ENCODE assay signal across 9 cellular contexts in the genomic region with DNA sequence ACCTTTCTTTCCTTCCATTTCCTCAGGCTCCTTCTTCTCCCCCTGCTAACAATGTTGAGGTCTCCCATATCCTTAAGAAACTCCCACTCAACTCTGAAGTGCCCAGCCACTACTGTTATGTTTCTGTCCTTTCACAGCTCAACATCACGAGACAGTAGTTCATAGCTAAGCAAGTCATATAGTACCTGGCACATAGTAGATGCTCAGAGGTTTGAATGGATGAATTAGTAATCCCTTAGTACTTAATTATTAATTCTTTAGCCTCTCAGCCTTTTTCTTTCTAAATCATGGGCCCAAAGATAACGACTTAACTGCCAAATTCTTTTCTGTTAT. TPM values are rescaled to one million over a fixed set of nuclear protein-coding genes. Genes with fewer than 3 reads are reported as not detected.
DNase-seq lines count a peak whose midpoint lies in the region; ATAC-seq and TF ChIP-seq lines count a peak whose summit lies in the region.
"Had no signal": no experiment of that assay in that cellular context is flagged by ENCODE, and none has a peak within 500 bp of the region (broad histone marks: within the 10 kb centered on the region; RNA-seq: fewer than 3 reads in every experiment).

No MANE protein-coding gene starts in this region.

- TF ChIP-seq CTCF in HFFc6 (IDR thresholded peaks at IDR 0.05) (no peak), IMR-90 (conservative IDR thresholded peaks at IDR 0.05; ENCODE audit: low read depth, low read length) (no peak)

- peak overlapping the region; percentile 85 for H2BK120ac ChIP-seq in IMR-90 (ENCODE audit: low read depth, low read length)

- H4K20me1 ChIP-seq in IMR-90 (ENCODE audit: insufficient read depth, low read length), result peaks cover 14% of the 10 kb centered on the region; the same call in 1 of the 2 replicates

- H2BK20ac ChIP-seq in IMR-90 (ENCODE audit: low read depth, low read length), result 0 out of 2 replicates have a peak overlapping the region, but pooled peaks have one; percentile 57

- H3K4me3 ChIP-seq in IMR-90 (ENCODE audit: insufficient read depth, low read depth, low read length), result no peak overlapping the region

- POLR2A ChIA-PET in IMR-90 (lab: Charles Lee; ENCODE audit: unreplicated experiment), result no interaction called here

- CTCF ChIA-PET in IMR-90 (lab: Yijun Ruan, JAX), result interaction anchor here (0.9 to 1.6 kb wide), 2 partner anchors 9 to 10 kb away, joined by 3 to 7 read pairs; no protein-coding TSS in a partner anchor

- H3K36me3 ChIP-seq in IMR-90 (ENCODE audit: control insufficient read depth, insufficient read depth, low read length), result peaks cover 18% of the 10 kb centered on the region

- H3K4me3 Mint-ChIP-seq in HFFc6, result peak overlapping the region; percentile 58
- peak overlapping the region; percentile 56 for H3K4me3 Mint-ChIP-seq in natural killer cell treated with Interleukin-12 subunit alpha and Interleukin-12 subunit beta and Interleukin-15 and Interleukin-18, amount 100 ng/mL, for 72 hours
- H3K4me3 Mint-ChIP-seq: neural crest cell had no signal

- no peaks in the 10 kb centered on the region for H3K9me3 ChIP-seq in IMR-90 (ENCODE audit: control insufficient read depth, insufficient read depth, low read length)

- dilution Hi-C loops in IMR-90 (cut with HindIII; ENCODE audit: low sequenced_read_pairs, unreplicated experiment), result no loop called here

- peak overlapping the region; percentile 80; the same call in 1 of the 2 replicates for H3K4ac ChIP-seq in IMR-90 (ENCODE audit: low read depth, low read length)

- peak overlapping the region; percentile 78 for H2AK5ac ChIP-seq in IMR-90 (ENCODE audit: low read depth, low read length)

- no peaks in the 10 kb centered on the region for H3K9me3 Mint-ChIP-seq in HFFc6
- no peaks in the 10 kb centered on the region for H3K9me3 Mint-ChIP-seq in natural killer cell treated with Interleukin-12 subunit alpha and Interleukin-12 subunit beta and Interleukin-15 and Interleukin-18, amount 100 ng/mL, for 72 hours
- H3K9me3 Mint-ChIP-seq: neural crest cell had no signal

- TF ChIP-seq POLR2A in IMR-90 (IDR thresholded peaks at IDR 0.05; ENCODE audit: low read depth, low read length), result no peak

- TF ChIP-seq RAD21 in IMR-90 (IDR thresholded peaks at IDR 0.05; ENCODE audit: low read length), result no peak

- H2BK15ac ChIP-seq in IMR-90 (ENCODE audit: low read depth, low read length), result peak overlapping the region; percentile 81; the same call in 1 of the 3 replicates

- peak overlapping the region; percentile 64 for H3K23ac ChIP-seq in IMR-90 (ENCODE audit: low read depth, low read length)

- peaks cover 30 to 39% of the 10 kb centered on the region in 2 experiments for H3K79me1 ChIP-seq in IMR-90 (ENCODE audit: low read depth in 1 of 2, low read length in 2 of 2)

- DNase-seq in HFFc6 (no peak), IMR-90 (no peak), NOMO-1 treated with dmso at 0.1 percent for 144 hours (lab: John Stamatoyannopoulos, UW; ENCODE audit: unreplicated experiment) (no peak), COR-L47 (lab: John Stamatoyannopoulos, UW) (no peak), DMS53 treated with DMSO at 0.1 percent for 48 hours (lab: John Stamatoyannopoulos, UW; ENCODE audit: unreplicated experiment) (no peak)
- DNase-seq in natural killer cell treated with Interleukin-12 subunit alpha and Interleukin-12 subunit beta and Interleukin-15 and Interleukin-18, amount 100 ng/mL, for 72 hours (ENCODE audit: low spot score), result no peak

- no TSS peak for BruUV-seq in IMR-90 (replicated peaks; lab: Mats Ljungman, UMichigan)

- H3K14ac ChIP-seq in IMR-90 (replicated peaks; ENCODE audit: low read depth, low read length), result peak overlapping the region; percentile 79; the same call in 1 of the 2 replicates

- H3K4me2 ChIP-seq in IMR-90 (ENCODE audit: low read depth, low read length), result peak overlapping the region; percentile 40; the same call in 1 of the 2 replicates
- H3K4me2 ChIP-seq: KMS-11 had no signal

- peaks cover 33% of the 10 kb centered on the region for H3K36me3 Mint-ChIP-seq in HFFc6 (ENCODE audit: low read depth)
- peaks cover 20% of the 10 kb centered on the region for H3K36me3 Mint-ChIP-seq in natural killer cell treated with Interleukin-12 subunit alpha and Interleukin-12 subunit beta and Interleukin-15 and Interleukin-18, amount 100 ng/mL, for 72 hours

- H3K27me3 Mint-ChIP-seq in HFFc6 (ENCODE audit: insufficient read depth), result peaks cover 2% of the 10 kb centered on the region; the same call in 1 of the 2 replicates
- H3K27me3 Mint-ChIP-seq in natural killer cell treated with Interleukin-12 subunit alpha and Interleukin-12 subunit beta and Interleukin-15 and Interleukin-18, amount 100 ng/mL, for 72 hours, result no peaks in the 10 kb centered on the region

- H3K9me1 ChIP-seq in IMR-90 (ENCODE audit: insufficient read depth, low read length), result peaks cover 9% of the 10 kb centered on the region

- ATAC-seq in GM19043 (IDR thresholded peaks at IDR 0.05; ENCODE audit: low read depth, unreplicated experiment) (peak; percentile 65), IMR-90 (ENCODE audit: low read depth) (peak; percentile 5; the same call in 1 of the 2 replicates)
- peak; percentile 86 to 89 for ATAC-seq in natural killer cell treated with Interleukin-12 subunit alpha and Interleukin-12 subunit beta and Interleukin-15 and Interleukin-18, amount 100 ng/mL, for 72 hours

- no peak overlapping the region for H3K9ac ChIP-seq in IMR-90 (ENCODE audit: low read depth, low read length)
- H3K9ac ChIP-seq: KMS-11 had no signal

- H4K5ac ChIP-seq in IMR-90 (ENCODE audit: low read depth, low read length), result no peak overlapping the region

- H2BK5ac ChIP-seq in IMR-90 (ENCODE audit: low read depth, low read length, poor library complexity, severe bottlenecking), result peak overlapping the region; percentile 95

- H3K4me1 Mint-ChIP-seq in HFFc6 (ENCODE audit: low read depth), result peaks cover 51% of the 10 kb centered on the region
- H3K4me1 Mint-ChIP-seq in natural killer cell treated with Interleukin-12 subunit alpha and Interleukin-12 subunit beta and Interleukin-15 and Interleukin-18, amount 100 ng/mL, for 72 hours (ENCODE audit: low read depth in 2 of 2), result peaks cover 42 to 56% of the 10 kb centered on the region in 2 donors

- H3K27ac ChIP-seq in IMR-90 (ENCODE audit: insufficient read depth, low read length), result peak overlapping the region; percentile 8; the same call in 1 of the 2 replicates
- H3K27ac ChIP-seq: KMS-11 had no signal

- WGBS in IMR-90 (ENCODE audit: extremely low coverage in 2 of 2, insufficient read length in 1 of 2), 2 experiments, result no CpG with 5 or more reads among the region's 2 CpGs

- H3K27me3 ChIP-seq in IMR-90 (ENCODE audit: control insufficient read depth, insufficient read depth, low read length), result no peaks in the 10 kb centered on the region

- no peak overlapping the region for H2AK9ac ChIP-seq in IMR-90 (replicated peaks; ENCODE audit: low read depth, low read length, poor library complexity)

- no peak overlapping the region for H2AFZ ChIP-seq in IMR-90 (replicated peaks; ENCODE audit: low read length, poor library complexity)

- H3K4me1 ChIP-seq in IMR-90 (ENCODE audit: control insufficient read depth, insufficient read depth, low read length), result peaks cover 12% of the 10 kb centered on the region

- intact Hi-C loops in IMR-90 (cut with micrococcal nuclease), result no loop called here

- H3K56ac ChIP-seq in IMR-90 (ENCODE audit: extremely low read depth, insufficient read depth, low read length), result peak overlapping the region; percentile 42; the same call in 1 of the 2 replicates

- peak overlapping the region; percentile 69 for H3K27ac Mint-ChIP-seq in HFFc6
- H3K27ac Mint-ChIP-seq in natural killer cell treated with Interleukin-12 subunit alpha and Interleukin-12 subunit beta and Interleukin-15 and Interleukin-18, amount 100 ng/mL, for 72 hours, result peak overlapping the region; percentile 77 to 81

- H3K18ac ChIP-seq in IMR-90 (ENCODE audit: low read depth, low read length), result peak overlapping the region; percentile 65; the same call in 1 of the 2 replicates

- H4K8ac ChIP-seq in IMR-90 (ENCODE audit: low read depth in 2 of 2, low read length in 2 of 2), result peak overlapping the region in 1 of 2 experiments; percentile 47; a peak in 2 of 4 replicates

- in situ Hi-C loops in IMR-90 (cut with MboI; ENCODE audit: low sequenced_read_pairs), result no loop called here

- peak overlapping the region; percentile 73; the same call in 1 of the 2 replicates for H4K91ac ChIP-seq in IMR-90 (ENCODE audit: insufficient read depth, low read depth, low read length)

TF ChIP-seq in IMR-90, 13 proteins besides CTCF, POLR2A, EP300 and RAD21:
- TF ChIP-seq NFE2L2 (IDR thresholded peaks at IDR 0.05; ENCODE audit: low read depth, low read length) (no peak), CEBPB (IDR thresholded peaks at IDR 0.05; ENCODE audit: low read depth, low read length) (no peak), BHLHE40 (IDR thresholded peaks at IDR 0.05; ENCODE audit: low read depth, low read length) (no peak), CHD1 (IDR thresholded peaks at IDR 0.05; ENCODE audit: low read depth, low read length) (no peak)

RNA-seq across cellular contexts. Expression of a gene that starts 22.6 kb away (rescaled TPM):
- total RNA-seq in HFFc6 (2021; fragmentation: NEBNext Ultra II Directional; extraction: Animal tissue kit (Norgen Biotek cat#: 25700)), result 10 to 100 TPM; 18.0 to 20.8 (median 18.6) TPM
- 6.5 and 11.4 TPM in 2 replicates for total RNA-seq in IMR-90 (2012; rRNA removed)
- polyA plus RNA-seq in IMR-90 (2012; rRNA removed), result 11.7 and 13.1 TPM in 2 replicates
- 1.4 and 5.2 TPM in 2 replicates for polyA plus RNA-seq in IMR-90 (2012; cell fraction: cytosol; rRNA removed)
- polyA plus RNA-seq in IMR-90 (2012; cell fraction: nucleus; rRNA removed; ENCODE audit: low replicate concordance), result 1.8 and 19.5 TPM in 2 replicates
- total RNA-seq in natural killer cell treated with Interleukin-12 subunit alpha and Interleukin-12 subunit beta and Interleukin-15 and Interleukin-18, amount 100 ng/mL, for 72 hours, result 10 to 100 TPM; 31.4 to 41.3 TPM

Comparison
In these comparisons a context has a peak if more than half of its experiments do, and no peak if none do; other contexts are left out.
1. ATAC-seq: peak in every context shown above with its lines; median percentile 88 in natural killer cell treated with Interleukin-12 subunit alpha and Interleukin-12 subunit beta and Interleukin-15 and Interleukin-18, amount 100 ng/mL, for 72 hours; 65 in GM19043; 5 in IMR-90.